Comparison of ENCODE assay signal across 9 cellular contexts in genomic region chr4:76585270-76585669, GRCh38.
A peak's percentile ranks its signal among the peaks of the same experiment; 100 is the strongest.
DNase-seq lines count a peak whose midpoint lies in the region; ATAC-seq and TF ChIP-seq lines count a peak whose summit lies in the region.
"Had no signal": no experiment of that assay in that cellular context is flagged by ENCODE, and none has a peak within 500 bp of the region (broad histone marks: within the 10 kb centered on the region; RNA-seq: fewer than 3 reads in every experiment).

No MANE protein-coding gene starts in this region.

- H3K36me3 Mint-ChIP-seq in neural crest cell (ENCODE audit: low read depth): no peaks in the 10 kb centered on the region

- TF ChIP-seq CTCF in Panc1 (IDR thresholded peaks at IDR 0.05) (no peak), esophagus muscularis mucosa (IDR thresholded peaks at IDR 0.05) (no peak), neural crest cell (conservative IDR thresholded peaks at IDR 0.05) (no peak), WERI-Rb-1 (IDR thresholded peaks at IDR 0.05; ENCODE audit: low read depth, low read length) (no peak)

- CTCF ChIA-PET in Panc1 (lab: Charles Lee): interaction anchor here (0.6 kb wide), 1 partner anchor 173 kb away, joined by 5 read pairs; no protein-coding TSS in a partner anchor

- in situ Hi-C loops in Panc1 (cut with HindIII; ENCODE audit: low pct_unique_long_range_greater_than_20kb, low sequenced_read_pairs) (no loop called here), KBM-7 (cut with MboI; ENCODE audit: low pct_unique_long_range_greater_than_20kb, low sequenced_read_pairs) (no loop called here)

- POLR2A ChIA-PET in Panc1 (lab: Charles Lee): no interaction called here

- H3K4me3 ChIP-seq in BLaER1 treated with 17β-estradiol and CSF1 and Interleukin-3, amounts not matched to agents 10 nM and 100 nM: 0 out of 20 replicates have a peak overlapping the region, but pooled peaks of 1 of the 10 experiments have one; percentile 26
- H3K4me3 ChIP-seq in Panc1 (ENCODE audit: low read depth in 2 of 2, low read length in 2 of 2) (peak overlapping the region in 1 of 2 experiments; percentile 44; a peak in 2 of 4 replicates), esophagus muscularis mucosa (peak overlapping the region in 3 of 4 donors; percentile 39 to 50 (median 49)), WERI-Rb-1 (ENCODE audit: low read depth, low read length) (no peak overlapping the region)
- H3K4me3 ChIP-seq: SJSA1 had no signal

- WGBS in esophagus muscularis mucosa: 59% methylated on average over 5 of the region's 5 CpGs

- intact Hi-C loops in Panc1 (cut with micrococcal nuclease; ENCODE audit: unreplicated experiment) (no loop called here), esophagus muscularis mucosa (cut with DNase I) (no loop called here)

- peaks cover 0 to 18% (median 8%) of the 10 kb centered on the region in 10 experiments; a peak in 10 of 20 replicates for H3K4me1 ChIP-seq in BLaER1 treated with 17β-estradiol and CSF1 and Interleukin-3, amounts not matched to agents 10 nM and 100 nM
- peaks cover 10% of the 10 kb centered on the region for H3K4me1 ChIP-seq in Panc1 (ENCODE audit: control insufficient read depth, insufficient read depth, low read length)
- H3K4me1 ChIP-seq in esophagus muscularis mucosa: peaks cover 22 to 66% (median 51%) of the 10 kb centered on the region in 4 donors

- no peaks in the 10 kb centered on the region for H3K27me3 Mint-ChIP-seq in neural crest cell (ENCODE audit: low read depth)

- no peak overlapping the region for H3K9ac ChIP-seq in BLaER1 treated with 17β-estradiol and CSF1 and Interleukin-3, amounts not matched to agents 10 nM and 100 nM

- peaks cover 15 to 32% (median 25%) of the 10 kb centered on the region in 11 experiments for H3K27me3 ChIP-seq in BLaER1 treated with 17β-estradiol and CSF1 and Interleukin-3, amounts not matched to agents 10 nM and 100 nM
- H3K27me3 ChIP-seq in Panc1 (ENCODE audit: control insufficient read depth, insufficient read depth, low read length) (no peaks in the 10 kb centered on the region), esophagus muscularis mucosa (no peaks in the 10 kb centered on the region), WERI-Rb-1 (ENCODE audit: insufficient read depth, low read depth, severe bottlenecking) (no peaks in the 10 kb centered on the region)
- H3K27me3 ChIP-seq: SJSA1 had no signal

- no peaks in the 10 kb centered on the region for H3K36me3 ChIP-seq in BLaER1 treated with 17β-estradiol and CSF1 and Interleukin-3, amounts not matched to agents 10 nM and 100 nM
- no peaks in the 10 kb centered on the region; the same call in 1 of the 2 replicates for H3K36me3 ChIP-seq in Panc1 (ENCODE audit: control insufficient read depth, insufficient read depth, low read length)
- H3K36me3 ChIP-seq in esophagus muscularis mucosa: no peaks in the 10 kb centered on the region
- H3K36me3 ChIP-seq in WERI-Rb-1: no peaks in the 10 kb centered on the region
- H3K36me3 ChIP-seq: SJSA1 had no signal

- H3K9me3 ChIP-seq in BLaER1 treated with 17β-estradiol and CSF1 and Interleukin-3, amounts not matched to agents 10 nM and 100 nM (replicated peaks in 1 of 11): 0 out of 22 replicates have a peak, but pooled peaks cover 0 to 3% (median 0%) of the 10 kb centered on the region in 11 experiments
- no peaks in the 10 kb centered on the region for H3K9me3 ChIP-seq in Panc1 (ENCODE audit: control insufficient read depth, insufficient read depth, low read depth, low read length)
- no peaks in the 10 kb centered on the region for H3K9me3 ChIP-seq in esophagus muscularis mucosa
- H3K9me3 ChIP-seq in WERI-Rb-1 (ENCODE audit: severe bottlenecking): no peaks in the 10 kb centered on the region
- H3K9me3 ChIP-seq: SJSA1 had no signal

- H3K4me2 ChIP-seq in BLaER1 treated with 17β-estradiol and CSF1 and Interleukin-3, amounts not matched to agents 10 nM and 100 nM: peak overlapping the region in 6 of 11 experiments; percentile 48 to 68 (median 58); a peak in 6 of 22 replicates

- ATAC-seq in Panc1 (no peak), GM18517 (IDR thresholded peaks at IDR 0.05; ENCODE audit: unreplicated experiment) (no peak), GM21825 (IDR thresholded peaks at IDR 0.05; ENCODE audit: unreplicated experiment) (no peak)

- H4K20me1 ChIP-seq in BLaER1 treated with 17β-estradiol and CSF1 and Interleukin-3, amounts not matched to agents 10 nM and 100 nM: no peaks in the 10 kb centered on the region

- TF ChIP-seq EP300 in esophagus muscularis mucosa (IDR thresholded peaks at IDR 0.05): no peak

- DNase-seq in Panc1 (ENCODE audit: low read depth, low spot score) (no peak), esophagus muscularis mucosa (ENCODE audit: extremely low spot score) (no peak), neural crest cell (ENCODE audit: low read depth, low spot score) (no peak), KBM-7 (no peak), WERI-Rb-1 (no peak)

- peak overlapping the region; percentile 83 for H3K27ac Mint-ChIP-seq in neural crest cell (ENCODE audit: unreplicated experiment)

- no peak overlapping the region for H3K27ac ChIP-seq in BLaER1 treated with 17β-estradiol and CSF1 and Interleukin-3, amounts not matched to agents 10 nM and 100 nM
- peak overlapping the region; percentile 76 for H3K27ac ChIP-seq in Panc1 (ENCODE audit: low read length)
- H3K27ac ChIP-seq in esophagus muscularis mucosa (replicated peaks in 1 of 4): peak overlapping the region; percentile 73 to 81 (median 77)
- no peak overlapping the region for H3K27ac ChIP-seq in WERI-Rb-1
- H3K27ac ChIP-seq: SJSA1 had no signal

- no TSS peak for BruUV-seq in Panc1 (replicated peaks; lab: Mats Ljungman, UMichigan)

- no peaks in the 10 kb centered on the region for H3K9me3 Mint-ChIP-seq in neural crest cell

- H3K4me3 Mint-ChIP-seq in neural crest cell: peak overlapping the region; percentile 82

- no peak for TF ChIP-seq POLR2A in esophagus muscularis mucosa (IDR thresholded peaks at IDR 0.05; ENCODE audit: low read depth)

- peaks cover 59% of the 10 kb centered on the region for H3K4me1 Mint-ChIP-seq in neural crest cell

Comparison
In these comparisons a context has a peak if more than half of its experiments do, and no peak if none do; other contexts are left out.
1. H3K27ac ChIP-seq: peak in Panc1 (single experiment) and esophagus muscularis mucosa (4 of 4); none in BLaER1 treated with 17β-estradiol and CSF1 and Interleukin-3, amounts not matched to agents 10 nM and 100 nM (0 of 11) and WERI-Rb-1 (single experiment).